Comparison of ENCODE assay signal across 25 cellular contexts in genomic region chr16:51062039-51062438, GRCh38.
DNase-seq lines count a peak whose midpoint lies in the region; TF ChIP-seq lines count a peak whose summit lies in the region.
"Had no signal": no experiment of that assay in that cellular context is flagged by ENCODE, and none has a peak within 500 bp of the region (broad histone marks: within the 10 kb centered on the region; RNA-seq: fewer than 3 reads in every experiment).

No MANE protein-coding gene starts in this region.

- CTCF ChIA-PET in MCF 10A (lab: Yijun Ruan, JAX), result no interaction called here
- CTCF ChIA-PET in CD8-positive, alpha-beta memory T cell (lab: Charles Lee), result no interaction called here

- H3K36me3 ChIP-seq in breast epithelium (no peaks in the 10 kb centered on the region), liver (ENCODE audit: control insufficient read depth in 4 of 4, insufficient read depth in 3 of 4, low read depth in 1 of 4, low read length in 3 of 4) (no peaks in the 10 kb centered on the region)
- no peaks in the 10 kb centered on the region for H3K36me3 ChIP-seq in CD8-positive, alpha-beta memory T cell (ENCODE audit: insufficient read depth, low read length)

- peak; percentile 18 to 71 for TF ChIP-seq RAD21 in liver (IDR thresholded peaks at IDR 0.05)

- WGBS in liver, result 48% methylated on average over 5 of the region's 5 CpGs

- TF ChIP-seq CTCF in MCF 10A (IDR thresholded peaks at IDR 0.05; ENCODE audit: unreplicated experiment) (no peak), breast epithelium (IDR thresholded peaks at IDR 0.05) (no peak), liver (IDR thresholded peaks at IDR 0.05; ENCODE audit: low read depth, low read length, missing input control) (no peak)

- H3K36me3 Mint-ChIP-seq in MCF 10A (ENCODE audit: insufficient read depth, unreplicated experiment), result no peaks in the 10 kb centered on the region
- H3K36me3 Mint-ChIP-seq in CD8-positive, alpha-beta memory T cell, result no peaks in the 10 kb centered on the region

- H3K9me3 Mint-ChIP-seq in MCF 10A (ENCODE audit: unreplicated experiment), result no peaks in the 10 kb centered on the region
- no peaks in the 10 kb centered on the region for H3K9me3 Mint-ChIP-seq in CD8-positive, alpha-beta memory T cell
- H3K9me3 Mint-ChIP-seq: HFFc6 had no signal

- peak; percentile 7 for DNase-seq in MCF 10A (ENCODE audit: unreplicated experiment)
- DNase-seq in breast epithelium (ENCODE audit: low spot score in 2 of 2), result no peak
- DNase-seq in RPMI8226, result peak; percentile 23
- no peak for DNase-seq in CD8-positive, alpha-beta memory T cell
- DNase-seq in SK-N-DZ (ENCODE audit: low spot score), result no peak
- DNase-seq in stimulated activated CD4-positive, alpha-beta T cell treated with anti-CD3 and anti-CD28 coated beads, Interleukin-2, amount 100 ng/mL, for 24 hours, result no peak
- DNase-seq: Caco-2, DMS 273 treated with DMSO at 0.1 percent for 48 hours, DMS79 treated with DMSO at 0.1 percent for 48 hours, H7, HFFc6, KBM-7, NCI-H1092, NCI-H1436, NCI-H2029 treated with DMSO at 0.1 percent for 48 hours, NCI-H2171 treated with DMSO at 0.1 percent for 48 hours, NCI-H69, SHP77, SW 1271, T-helper 2 cell had no signal

- no peaks in the 10 kb centered on the region for H3K4me1 Mint-ChIP-seq in MCF 10A (ENCODE audit: insufficient read depth, unreplicated experiment)
- H3K4me1 Mint-ChIP-seq in CD8-positive, alpha-beta memory T cell, result no peaks in the 10 kb centered on the region
- H3K4me1 Mint-ChIP-seq: B cell had no signal

- intact Hi-C loops in MCF 10A (cut with micrococcal nuclease), result no loop called here
- intact Hi-C loops in breast epithelium (cut with DNase I; ENCODE audit: low total_unique reads), result no loop called here

- H3K27ac Mint-ChIP-seq in MCF 10A (ENCODE audit: low read depth, unreplicated experiment), result no peak overlapping the region
- H3K27ac Mint-ChIP-seq in CD8-positive, alpha-beta memory T cell, result no peak overlapping the region
- H3K27ac Mint-ChIP-seq: B cell, HFFc6 had no signal

- POLR2A ChIA-PET in MCF 10A (lab: Yijun Ruan, JAX), result no interaction called here
- POLR2A ChIA-PET in CD8-positive, alpha-beta memory T cell (lab: Charles Lee), result no interaction called here

- H3K4me1 ChIP-seq in breast epithelium (no peaks in the 10 kb centered on the region), liver (ENCODE audit: control insufficient read depth in 4 of 4, insufficient read depth in 4 of 4, low read length in 3 of 4) (peaks cover 6 to 28% (median 21%) of the 10 kb centered on the region in 4 donors)
- no peaks in the 10 kb centered on the region for H3K4me1 ChIP-seq in CD8-positive, alpha-beta memory T cell (ENCODE audit: insufficient read depth, low read length)
- H3K4me1 ChIP-seq: Caco-2 had no signal

- H3K9ac ChIP-seq in liver (ENCODE audit: low read depth in 1 of 2, low read length in 2 of 2), result no peak overlapping the region

- peaks cover 0 to 4% of the 10 kb centered on the region in 2 donors for H3K27me3 ChIP-seq in breast epithelium
- no peaks in the 10 kb centered on the region for H3K27me3 ChIP-seq in liver (ENCODE audit: control insufficient read depth in 4 of 4, insufficient read depth in 4 of 4, low read length in 3 of 4)
- no peaks in the 10 kb centered on the region for H3K27me3 ChIP-seq in CD8-positive, alpha-beta memory T cell (ENCODE audit: insufficient read depth, low read length, poor library complexity, severe bottlenecking)

- BruUV-seq in MCF 10A (replicated peaks; lab: Mats Ljungman, UMichigan), result no TSS peak

- H3K27ac ChIP-seq in breast epithelium (no peak overlapping the region), liver (ENCODE audit: low read depth in 1 of 2, low read length in 2 of 2) (peak overlapping the region in 1 of 2 donors; percentile 34)
- H3K27ac ChIP-seq in CD8-positive, alpha-beta memory T cell (ENCODE audit: low read depth, low read length), result no peak overlapping the region
- H3K27ac ChIP-seq: HL-60, SK-N-MC had no signal

- H3K9me3 ChIP-seq in breast epithelium, result no peaks in the 10 kb centered on the region
- no peaks in the 10 kb centered on the region for H3K9me3 ChIP-seq in liver (ENCODE audit: control insufficient read depth in 4 of 4, low read length in 3 of 4)
- H3K9me3 ChIP-seq in CD8-positive, alpha-beta memory T cell (ENCODE audit: low read length), result no peaks in the 10 kb centered on the region
- H3K9me3 ChIP-seq: Caco-2 had no signal

- TF ChIP-seq POLR2A in breast epithelium (IDR thresholded peaks at IDR 0.05), result no peak

- H3K27me3 Mint-ChIP-seq in MCF 10A (ENCODE audit: insufficient read depth, unreplicated experiment), result peaks cover 26% of the 10 kb centered on the region
- H3K27me3 Mint-ChIP-seq in CD8-positive, alpha-beta memory T cell, result peaks cover 0 to 1% of the 10 kb centered on the region in 2 donors
- H3K27me3 Mint-ChIP-seq: B cell had no signal

- no peak overlapping the region for H3K4me3 ChIP-seq in breast epithelium
- no peak overlapping the region for H3K4me3 ChIP-seq in liver (ENCODE audit: low read depth in 1 of 3, low read length in 3 of 3)
- no peak overlapping the region for H3K4me3 ChIP-seq in CD8-positive, alpha-beta memory T cell (ENCODE audit: low read length)
- H3K4me3 ChIP-seq: GM12878, SK-N-MC had no signal

- H3K4me3 Mint-ChIP-seq in MCF 10A (ENCODE audit: unreplicated experiment), result no peak overlapping the region
- H3K4me3 Mint-ChIP-seq in CD8-positive, alpha-beta memory T cell, result no peak overlapping the region
- H3K4me3 Mint-ChIP-seq: B cell, HFFc6 had no signal

TF ChIP-seq in liver, 16 proteins besides CTCF, POLR2A, EP300 and RAD21:
- no peak for TF ChIP-seq GABPA (IDR thresholded peaks at IDR 0.05 in 1 of 2, conservative IDR thresholded peaks at IDR 0.05 in 1 of 2)
- TF ChIP-seq FOXA1 (IDR thresholded peaks at IDR 0.05), result no peak
- TF ChIP-seq JUND (IDR thresholded peaks at IDR 0.05), result no peak
- no peak for TF ChIP-seq EGR1 (IDR thresholded peaks at IDR 0.05; ENCODE audit: low read depth in 2 of 2)
- TF ChIP-seq HNF4A (conservative IDR thresholded peaks at IDR 0.05), result peak; percentile 12 to 41
- TF ChIP-seq MAX (IDR thresholded peaks at IDR 0.05), result peak; percentile 15
- TF ChIP-seq HNF4G (IDR thresholded peaks at IDR 0.05), result no peak
- peak; percentile 32 to 67 for TF ChIP-seq RXRA (IDR thresholded peaks at IDR 0.05)
- no peak for TF ChIP-seq YY1 (IDR thresholded peaks at IDR 0.05)
- TF ChIP-seq, protein P1, sequence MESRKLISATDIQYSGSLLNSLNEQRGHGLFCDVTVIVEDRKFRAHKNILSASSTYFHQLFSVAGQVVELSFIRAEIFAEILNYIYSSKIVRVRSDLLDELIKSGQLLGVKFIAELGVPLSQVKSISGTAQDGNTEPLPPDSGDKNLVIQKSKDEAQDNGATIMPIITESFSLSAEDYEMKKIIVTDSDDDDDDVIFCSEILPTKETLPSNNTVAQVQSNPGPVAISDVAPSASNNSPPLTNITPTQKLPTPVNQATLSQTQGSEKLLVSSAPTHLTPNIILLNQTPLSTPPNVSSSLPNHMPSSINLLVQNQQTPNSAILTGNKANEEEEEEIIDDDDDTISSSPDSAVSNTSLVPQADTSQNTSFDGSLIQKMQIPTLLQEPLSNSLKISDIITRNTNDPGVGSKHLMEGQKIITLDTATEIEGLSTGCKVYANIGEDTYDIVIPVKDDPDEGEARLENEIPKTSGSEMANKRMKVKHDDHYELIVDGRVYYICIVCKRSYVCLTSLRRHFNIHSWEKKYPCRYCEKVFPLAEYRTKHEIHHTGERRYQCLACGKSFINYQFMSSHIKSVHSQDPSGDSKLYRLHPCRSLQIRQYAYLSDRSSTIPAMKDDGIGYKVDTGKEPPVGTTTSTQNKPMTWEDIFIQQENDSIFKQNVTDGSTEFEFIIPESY (IDR thresholded peaks at IDR 0.05), result no peak
- no peak for TF ChIP-seq FOXA2 (IDR thresholded peaks at IDR 0.05)
- no peak for TF ChIP-seq NR2F2 (IDR thresholded peaks at IDR 0.05)
- TF ChIP-seq, protein P2, sequence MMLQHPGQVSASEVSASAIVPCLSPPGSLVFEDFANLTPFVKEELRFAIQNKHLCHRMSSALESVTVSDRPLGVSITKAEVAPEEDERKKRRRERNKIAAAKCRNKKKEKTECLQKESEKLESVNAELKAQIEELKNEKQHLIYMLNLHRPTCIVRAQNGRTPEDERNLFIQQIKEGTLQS (IDR thresholded peaks at IDR 0.05), result no peak
- TF ChIP-seq TAF1 (conservative IDR thresholded peaks at IDR 0.05), result no peak
- no peak for TF ChIP-seq REST (IDR thresholded peaks at IDR 0.05)
- TF ChIP-seq SP1 (IDR thresholded peaks at IDR 0.05), result peak; percentile 32

Comparison
In these comparisons a context has a peak if more than half of its experiments do, and no peak if none do; other contexts are left out.
1. DNase-seq: peak in MCF 10A (single experiment) and RPMI8226 (single experiment); none in breast epithelium (0 of 2), CD8-positive, alpha-beta memory T cell (0 of 5), SK-N-DZ (single experiment) and stimulated activated CD4-positive, alpha-beta T cell treated with anti-CD3 and anti-CD28 coated beads, Interleukin-2, amount 100 ng/mL, for 24 hours (0 of 2).